ENCODE assay signal across 12 cellular contexts in genomic region chr2:210363261-210363660, GRCh38. TPM values are rescaled to one million over a fixed set of nuclear protein-coding genes. Genes with fewer than 3 reads are reported as not detected.
DNase-seq lines count a peak whose midpoint lies in the region; ATAC-seq and TF ChIP-seq lines count a peak whose summit lies in the region.
"Had no signal": no experiment of that assay in that cellular context is flagged by ENCODE, and none has a peak within 500 bp of the region (broad histone marks: within the 10 kb centered on the region; RNA-seq: fewer than 3 reads in every experiment).

No MANE protein-coding gene starts in this region.

- no TSS peak for BruUV-seq in PC-3 (replicated peaks; lab: Mats Ljungman, UMichigan)

- TF ChIP-seq CTCF in PC-3 (conservative IDR thresholded peaks at IDR 0.05; ENCODE audit: low read depth, low read length) = peak; percentile 49
- peak; percentile 32 for TF ChIP-seq CTCF in nephron progenitor cell (IDR thresholded peaks at IDR 0.05)
- no peak for TF ChIP-seq CTCF in adrenal gland (IDR thresholded peaks at IDR 0.05)

- H3K27ac ChIP-seq in PC-3 (ENCODE audit: low read length) (no peak overlapping the region), adrenal gland (no peak overlapping the region)
- H3K27ac ChIP-seq: A549, right atrium auricular region had no signal

- peaks cover 3% of the 10 kb centered on the region for H3K27me3 Mint-ChIP-seq in nephron progenitor cell (ENCODE audit: low read depth, poor library complexity)
- H3K27me3 Mint-ChIP-seq: activated CD8-positive, alpha-beta T cell treated with anti-CD3 and anti-CD28 coated beads for 36 hours had no signal

- CTCF ChIA-PET in PC-3 (lab: Charles Lee) = no interaction called here

- no peak overlapping the region for H3K9ac ChIP-seq in PC-3 (ENCODE audit: low read length)

- POLR2A ChIA-PET in PC-3 (lab: Charles Lee; ENCODE audit: unreplicated experiment) = no interaction called here

- H3F3A ChIP-seq in PC-3 (ENCODE audit: low read length, unreplicated experiment) = no peaks in the 10 kb centered on the region

- no peak for TF ChIP-seq POLR2A in adrenal gland (IDR thresholded peaks at IDR 0.05)

- ATAC-seq in HG02852 (IDR thresholded peaks at IDR 0.05; ENCODE audit: unreplicated experiment) (peak; percentile 55), PC-3 (no peak)
- ATAC-seq: activated CD8-positive, alpha-beta T cell treated with anti-CD3 and anti-CD28 coated beads for 36 hours had no signal

- peak; percentile 0 for DNase-seq in NCI-H1092 treated with DMSO at 0.1 percent for 48 hours (lab: John Stamatoyannopoulos, UW)
- DNase-seq in NCI-H1092 (lab: John Stamatoyannopoulos, UW) = no peak
- peak; percentile 26 for DNase-seq in PC-3
- no peak for DNase-seq in nephron progenitor cell
- no peak for DNase-seq in adrenal gland
- DNase-seq in SHP77 (lab: John Stamatoyannopoulos, UW) = no peak
- DNase-seq in GDM1 (lab: John Stamatoyannopoulos, UW) = no peak
- DNase-seq: activated CD8-positive, alpha-beta T cell treated with anti-CD3 and anti-CD28 coated beads for 36 hours; caudate nucleus had no signal

- H4K20me1 ChIP-seq in PC-3 (ENCODE audit: low read length) = no peaks in the 10 kb centered on the region

- no peak overlapping the region for H3K4me2 ChIP-seq in PC-3 (ENCODE audit: low read length)
- H3K4me2 ChIP-seq: A549 had no signal

- H3K27ac Mint-ChIP-seq in nephron progenitor cell = no peak overlapping the region
- H3K27ac Mint-ChIP-seq: activated CD8-positive, alpha-beta T cell treated with anti-CD3 and anti-CD28 coated beads for 36 hours had no signal

- no peaks in the 10 kb centered on the region for H3K9me2 ChIP-seq in PC-3 (replicated peaks; ENCODE audit: low read length)

- H2AFZ ChIP-seq in PC-3 (ENCODE audit: low read length) = no peak overlapping the region

- no peak overlapping the region for H3K4me3 ChIP-seq in PC-3 (ENCODE audit: low read length)
- H3K4me3 ChIP-seq in adrenal gland = no peak overlapping the region
- H3K4me3 ChIP-seq: A549, right atrium auricular region had no signal

- intact Hi-C loops in PC-3 (cut with micrococcal nuclease) (no loop called here), adrenal gland (cut with DNase I) (no loop called here)

- H3K36me3 ChIP-seq in PC-3 (ENCODE audit: low read depth, low read length) = no peaks in the 10 kb centered on the region
- H3K36me3 ChIP-seq in adrenal gland (replicated peaks in 1 of 2) = no peaks in the 10 kb centered on the region
- H3K36me3 ChIP-seq: right atrium auricular region had no signal

- H3K9me3 Mint-ChIP-seq in nephron progenitor cell = no peaks in the 10 kb centered on the region
- H3K9me3 Mint-ChIP-seq: activated CD8-positive, alpha-beta T cell treated with anti-CD3 and anti-CD28 coated beads for 36 hours had no signal

- H3K4me1 ChIP-seq in PC-3 (ENCODE audit: insufficient read depth, low read length) = no peaks in the 10 kb centered on the region
- H3K4me1 ChIP-seq in adrenal gland (replicated peaks in 1 of 2) = no peaks in the 10 kb centered on the region
- H3K4me1 ChIP-seq: A549, right atrium auricular region had no signal

- H3K9me3 ChIP-seq in PC-3 (ENCODE audit: low read length) = no peaks in the 10 kb centered on the region
- H3K9me3 ChIP-seq in adrenal gland (replicated peaks in 1 of 3) = no peaks in the 10 kb centered on the region
- H3K9me3 ChIP-seq: A549, right atrium auricular region had no signal

- H3K27me3 ChIP-seq in PC-3 (ENCODE audit: low read length) = no peaks in the 10 kb centered on the region
- no peaks in the 10 kb centered on the region for H3K27me3 ChIP-seq in adrenal gland
- H3K27me3 ChIP-seq: right atrium auricular region had no signal

- H3K36me3 Mint-ChIP-seq in nephron progenitor cell (ENCODE audit: low read depth) = no peaks in the 10 kb centered on the region

- H3K79me2 ChIP-seq in PC-3 (ENCODE audit: low read length) = no peaks in the 10 kb centered on the region

- H3K4me3 Mint-ChIP-seq in nephron progenitor cell = no peak overlapping the region
- H3K4me3 Mint-ChIP-seq: activated CD8-positive, alpha-beta T cell treated with anti-CD3 and anti-CD28 coated beads for 36 hours had no signal

- no peaks in the 10 kb centered on the region for H3K4me1 Mint-ChIP-seq in nephron progenitor cell

RNA-seq across cellular contexts. Expression of gene MYL1, which starts 48.3 kb away (rescaled TPM):
- total RNA-seq in PC-3 (2014; rRNA removed) (not detected in 2 replicates), adrenal gland (1 to 10 TPM in 1 of 8 donors, under 1 TPM in 1, not detected in 6; 0.49 to 9.7 TPM)
- polyA plus RNA-seq in adrenal gland = under 1 TPM in 1 of 3 donors, not detected in 2; 0.47 TPM
- total RNA-seq: activated CD8-positive, alpha-beta T cell treated with anti-CD3 and anti-CD28 coated beads for 36 hours had no signal
- polyA plus RNA-seq: A549 had no signal

Comparison
In these comparisons a context has a peak if more than half of its experiments do, and no peak if none do; other contexts are left out.
1. DNase-seq: peak in NCI-H1092 treated with DMSO at 0.1 percent for 48 hours (single experiment) and PC-3 (single experiment); none in NCI-H1092 (single experiment), nephron progenitor cell (single experiment), adrenal gland (0 of 7), SHP77 (0 of 2) and GDM1 (single experiment).
2. CTCF ChIP-seq: peak in PC-3 (single experiment) and nephron progenitor cell (single experiment); none in adrenal gland (0 of 6).